In the genomic region with DNA sequence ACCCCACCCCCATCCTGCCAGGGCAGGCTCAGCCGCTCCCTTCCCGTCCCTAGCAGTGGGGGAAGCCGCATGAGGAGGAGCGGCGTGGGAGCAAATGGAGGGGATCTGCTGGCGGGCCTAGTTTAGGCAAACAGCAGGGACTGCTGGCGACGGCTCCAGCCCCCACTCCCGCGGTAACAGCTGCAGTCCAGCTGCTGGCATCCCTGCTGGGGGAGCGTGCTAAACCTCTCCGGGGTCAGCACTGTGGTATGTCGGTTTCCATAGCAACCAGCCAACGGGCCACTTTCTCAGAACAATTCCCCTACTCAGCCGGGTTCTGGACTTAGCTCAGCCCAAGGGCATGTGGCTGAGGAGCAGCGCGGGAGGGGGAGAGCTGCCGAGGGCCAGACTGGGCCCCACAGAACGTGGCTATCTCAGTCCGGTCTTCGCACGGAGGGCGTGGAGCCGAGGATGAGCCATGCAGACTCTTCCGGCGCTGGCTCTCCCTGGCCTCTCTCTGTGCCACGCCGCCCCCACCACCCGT, we compare ENCODE assay signal across 8 cellular contexts.
DNase-seq lines count a peak whose midpoint lies in the region; ATAC-seq, FAIRE-seq and TF ChIP-seq lines count a peak whose summit lies in the region.

No MANE protein-coding gene starts in this region.

- H2AFZ ChIP-seq in HepG2 (ENCODE audit: low read length) = no peak overlapping the region

- H3K4me3 ChIP-seq in MG63 (no peak overlapping the region), duodenal mucosa (ENCODE audit: low read depth in 1 of 2, low read length in 2 of 2) (no peak overlapping the region), HepG2 (replicated peaks in 1 of 3; ENCODE audit: insufficient read depth in 1 of 3, low read depth in 2 of 3, low read length in 3 of 3) (peak overlapping the region in 1 of 3 experiments; percentile 25; a peak in 1 of 6 replicates), thyroid gland (replicated peaks in 1 of 3) (no peak overlapping the region)

- in situ Hi-C loops in HepG2 (cut with HindIII; ENCODE audit: extremely low pct_ligation_motif_present, low pct_unique_long_range_greater_than_20kb) (no loop called here), ACHN (cut with HindIII; ENCODE audit: low pct_ligation_motif_present, low pct_unique_long_range_greater_than_20kb, low sequenced_read_pairs) (no loop called here)

- H3K9ac ChIP-seq in duodenal mucosa (ENCODE audit: low read depth in 1 of 2, low read length in 2 of 2) = no peak overlapping the region
- H3K9ac ChIP-seq in HepG2 (ENCODE audit: insufficient read depth, low read depth, low read length) = no peak overlapping the region

- peaks cover 71% of the 10 kb centered on the region for H3K27me3 Mint-ChIP-seq in T-helper 17 cell

- CTCF ChIA-PET in HepG2 (lab: Yijun Ruan, JAX; ENCODE audit: low intra/inter-chr PET ratio, low total read pairs) = no interaction called here

- intact Hi-C loops in HepG2 (cut with micrococcal nuclease; ENCODE audit: unreplicated experiment) (no loop called here), thyroid gland (cut with DNase I) (no loop called here)

- no peaks in the 10 kb centered on the region for H3K79me2 ChIP-seq in HepG2 (ENCODE audit: insufficient read depth, low read length)

- H3K4me2 ChIP-seq in HepG2 (ENCODE audit: low read depth, low read length) = peak overlapping the region; percentile 50

- no peaks in the 10 kb centered on the region for H4K20me1 ChIP-seq in HepG2 (ENCODE audit: insufficient read depth, low read length)

- TF ChIP-seq POLR2A in HepG2 (IDR thresholded peaks at IDR 0.05; ENCODE audit: insufficient read depth in 1 of 2, low read depth in 2 of 2, low read length in 2 of 2) (no peak), thyroid gland (IDR thresholded peaks at IDR 0.05) (no peak)

- no peak overlapping the region for H3K4me3 Mint-ChIP-seq in T-helper 17 cell

- no peaks in the 10 kb centered on the region for H3K9me3 ChIP-seq in MG63
- H3K9me3 ChIP-seq in duodenal mucosa (ENCODE audit: control insufficient read depth in 1 of 2, low read length in 2 of 2) = no peaks in the 10 kb centered on the region
- no peaks in the 10 kb centered on the region for H3K9me3 ChIP-seq in HepG2 (ENCODE audit: low read length)
- H3K9me3 ChIP-seq in thyroid gland = no peaks in the 10 kb centered on the region
- no peaks in the 10 kb centered on the region for H3K9me3 ChIP-seq in T-helper 17 cell (ENCODE audit: control insufficient read depth, low read length, poor library complexity, severe bottlenecking)

- no peak for TF ChIP-seq RAD21 in HepG2 (CRISPR knock-in tag; IDR thresholded peaks at IDR 0.05)

- peaks cover 8% of the 10 kb centered on the region for H3K36me3 Mint-ChIP-seq in T-helper 17 cell (ENCODE audit: low read depth)

- no peaks in the 10 kb centered on the region for H3K27me3 ChIP-seq in MG63
- H3K27me3 ChIP-seq in duodenal mucosa (ENCODE audit: control insufficient read depth in 1 of 2, insufficient read depth in 2 of 2, low read length in 2 of 2) = peaks cover 17 to 19% of the 10 kb centered on the region in 2 donors
- peaks cover 6 to 55% of the 10 kb centered on the region in 2 experiments; a peak in 4 of 5 replicates for H3K27me3 ChIP-seq in HepG2 (ENCODE audit: control insufficient read depth in 1 of 2, insufficient read depth in 2 of 2, low read length in 2 of 2)
- H3K27me3 ChIP-seq in thyroid gland = no peaks in the 10 kb centered on the region

- TF ChIP-seq EP300 in HepG2 (IDR thresholded peaks at IDR 0.05; ENCODE audit: low read depth in 2 of 2, low read length in 2 of 2) (no peak), HepG2 (CRISPR knock-in tag; IDR thresholded peaks at IDR 0.05; ENCODE audit: borderline replicate concordance) (no peak)

- no peak for FAIRE-seq in HepG2 (lab: Jason Lieb, UNC)

- peaks cover 7% of the 10 kb centered on the region for H3K36me3 ChIP-seq in MG63
- no peaks in the 10 kb centered on the region for H3K36me3 ChIP-seq in duodenal mucosa (ENCODE audit: control insufficient read depth in 1 of 2, insufficient read depth in 2 of 2, low read length in 2 of 2)
- H3K36me3 ChIP-seq in HepG2 (replicated peaks in 1 of 2; ENCODE audit: control insufficient read depth in 1 of 2, insufficient read depth in 2 of 2, low read length in 2 of 2) = no peaks in the 10 kb centered on the region
- H3K36me3 ChIP-seq in thyroid gland = no peaks in the 10 kb centered on the region

- no peak for TF ChIP-seq CTCF in HepG2 (CRISPR knock-in tag; IDR thresholded peaks at IDR 0.05)
- no peak for TF ChIP-seq CTCF in thyroid gland (IDR thresholded peaks at IDR 0.05)

- POLR2A ChIA-PET in HepG2 (lab: Yijun Ruan, JAX) = no interaction called here

- H3K4me1 Mint-ChIP-seq in T-helper 17 cell = peaks cover 9% of the 10 kb centered on the region

- H3K27ac Mint-ChIP-seq in T-helper 17 cell = no peak overlapping the region

- peaks cover 6% of the 10 kb centered on the region in 2 donors for H3K4me1 ChIP-seq in duodenal mucosa (ENCODE audit: control insufficient read depth in 1 of 2, insufficient read depth in 2 of 2, low read length in 2 of 2)
- peaks cover 36% of the 10 kb centered on the region for H3K4me1 ChIP-seq in HepG2 (ENCODE audit: insufficient read depth, low read length)
- H3K4me1 ChIP-seq in thyroid gland = peaks cover 43 to 51% of the 10 kb centered on the region in 2 donors

- DNase-seq in MG63 = peak; percentile 100
- DNase-seq in HepG2 (ENCODE audit: low spot score) = peak; percentile 69
- DNase-seq in thyroid gland = peak; percentile 52 to 54
- DNase-seq in DMS114 treated with DMSO at 0.1 percent for 48 hours (lab: John Stamatoyannopoulos, UW; ENCODE audit: unreplicated experiment) = no peak
- DNase-seq in T-helper 17 cell = no peak
- no peak for DNase-seq in effector CD8-positive, alpha-beta T cell (lab: John Stamatoyannopoulos, UW)
- DNase-seq in ACHN = no peak

- BruUV-seq in HepG2 (replicated peaks; lab: Mats Ljungman, UMichigan) = no TSS peak

- ATAC-seq in HepG2 = peak; percentile 74
- ATAC-seq in T-helper 17 cell = no peak

- WGBS in HepG2 (ENCODE audit: low lambda C conversion rate) = 30% methylated on average over 2 of the region's 29 CpGs
- WGBS in thyroid gland, 2 donors = 23 to 30% methylated on average over 10 of the region's 29 CpGs

- H3K27ac ChIP-seq in duodenal mucosa (ENCODE audit: low read depth, low read length) = peak overlapping the region; percentile 32
- H3K27ac ChIP-seq in HepG2 (ENCODE audit: extremely low read length, insufficient read depth, low read length) = no peak overlapping the region
- H3K27ac ChIP-seq in thyroid gland = peak overlapping the region; percentile 16 to 69 (median 47)

TF ChIP-seq in HepG2, 621 proteins besides CTCF, POLR2A, EP300 and RAD21 (continues in another document):
- TF ChIP-seq LCORL (IDR thresholded peaks at IDR 0.05) = no peak
- no peak for TF ChIP-seq LCORL (CRISPR knock-in tag; IDR thresholded peaks at IDR 0.05)
- TF ChIP-seq TEAD3 (CRISPR knock-in tag; optimal IDR thresholded peaks at IDR 0.05; ENCODE audit: borderline replicate concordance) = peak; percentile 10
- TF ChIP-seq, protein P1, sequence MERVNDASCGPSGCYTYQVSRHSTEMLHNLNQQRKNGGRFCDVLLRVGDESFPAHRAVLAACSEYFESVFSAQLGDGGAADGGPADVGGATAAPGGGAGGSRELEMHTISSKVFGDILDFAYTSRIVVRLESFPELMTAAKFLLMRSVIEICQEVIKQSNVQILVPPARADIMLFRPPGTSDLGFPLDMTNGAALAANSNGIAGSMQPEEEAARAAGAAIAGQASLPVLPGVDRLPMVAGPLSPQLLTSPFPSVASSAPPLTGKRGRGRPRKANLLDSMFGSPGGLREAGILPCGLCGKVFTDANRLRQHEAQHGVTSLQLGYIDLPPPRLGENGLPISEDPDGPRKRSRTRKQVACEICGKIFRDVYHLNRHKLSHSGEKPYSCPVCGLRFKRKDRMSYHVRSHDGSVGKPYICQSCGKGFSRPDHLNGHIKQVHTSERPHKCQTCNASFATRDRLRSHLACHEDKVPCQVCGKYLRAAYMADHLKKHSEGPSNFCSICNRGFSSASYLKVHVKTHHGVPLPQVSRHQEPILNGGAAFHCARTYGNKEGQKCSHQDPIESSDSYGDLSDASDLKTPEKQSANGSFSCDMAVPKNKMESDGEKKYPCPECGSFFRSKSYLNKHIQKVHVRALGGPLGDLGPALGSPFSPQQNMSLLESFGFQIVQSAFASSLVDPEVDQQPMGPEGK (CRISPR knock-in tag; IDR thresholded peaks at IDR 0.05) = peak; percentile 76
- no peak for TF ChIP-seq YY1 (IDR thresholded peaks at IDR 0.05; ENCODE audit: insufficient read depth, insufficient replicate concordance, low read depth, low read length)
- TF ChIP-seq, protein P2, sequence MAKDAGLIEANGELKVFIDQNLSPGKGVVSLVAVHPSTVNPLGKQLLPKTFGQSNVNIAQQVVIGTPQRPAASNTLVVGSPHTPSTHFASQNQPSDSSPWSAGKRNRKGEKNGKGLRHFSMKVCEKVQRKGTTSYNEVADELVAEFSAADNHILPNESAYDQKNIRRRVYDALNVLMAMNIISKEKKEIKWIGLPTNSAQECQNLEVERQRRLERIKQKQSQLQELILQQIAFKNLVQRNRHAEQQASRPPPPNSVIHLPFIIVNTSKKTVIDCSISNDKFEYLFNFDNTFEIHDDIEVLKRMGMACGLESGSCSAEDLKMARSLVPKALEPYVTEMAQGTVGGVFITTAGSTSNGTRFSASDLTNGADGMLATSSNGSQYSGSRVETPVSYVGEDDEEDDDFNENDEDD (CRISPR knock-in tag; IDR thresholded peaks at IDR 0.05; ENCODE audit: borderline replicate concordance) = peak; percentile 77; the same call in 1 of the 2 replicates
- TF ChIP-seq PRMT3 (CRISPR knock-in tag; IDR thresholded peaks at IDR 0.05; ENCODE audit: borderline replicate concordance, low read depth) = peak; percentile 39; the same call in 1 of the 2 replicates

Comparison
In these comparisons a context has a peak if more than half of its experiments do, and no peak if none do; other contexts are left out.
1. DNase-seq: peak in MG63 (single experiment), HepG2 (single experiment) and thyroid gland (2 of 2); none in DMS114 treated with DMSO at 0.1 percent for 48 hours (single experiment), T-helper 17 cell (0 of 3), effector CD8-positive, alpha-beta T cell (single experiment) and ACHN (single experiment).